Comparison of ENCODE assay signal across 1 cellular context in the genomic region with DNA sequence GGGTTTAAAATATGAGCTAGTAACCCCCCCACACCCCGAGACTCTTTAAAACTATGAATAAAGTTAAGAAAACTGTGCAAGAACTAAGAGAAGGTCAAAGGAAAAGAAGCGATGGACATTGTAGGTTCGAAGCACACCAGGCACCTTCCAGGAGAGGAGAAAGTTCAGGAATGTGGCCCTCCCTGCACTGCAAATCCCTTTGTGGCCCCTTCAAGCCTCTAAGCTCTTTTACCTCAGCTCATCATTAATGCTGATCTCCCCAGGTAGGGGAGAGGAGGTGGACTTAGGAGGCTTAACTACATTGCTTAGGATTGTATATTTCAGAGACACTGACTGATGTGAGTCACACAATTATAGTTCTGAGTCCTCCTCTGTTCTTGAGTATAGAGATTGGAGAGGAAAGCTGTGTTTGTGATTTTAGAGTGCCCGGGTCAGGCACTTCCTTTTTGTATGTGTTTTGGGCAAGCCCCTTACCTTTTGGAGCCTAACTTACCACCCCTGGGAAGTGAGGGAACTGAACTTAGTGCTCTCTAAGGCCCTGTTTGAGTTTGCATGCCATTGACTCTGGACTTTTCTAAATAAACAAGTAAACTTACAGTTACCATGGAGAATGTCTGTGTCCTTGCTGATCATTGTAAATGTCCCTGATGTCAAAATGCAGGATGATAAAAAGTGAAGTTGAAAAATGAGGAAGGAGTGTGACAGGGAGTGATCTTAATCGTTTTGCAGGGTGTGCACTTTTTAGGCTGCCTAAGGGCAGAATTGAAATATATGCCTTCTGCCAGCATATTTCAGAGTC.
A peak's percentile ranks its signal among the peaks of the same experiment; 100 is the strongest.
TF ChIP-seq lines count a peak whose summit lies in the region.

No MANE protein-coding gene starts in this region.

TF ChIP-seq in K562, 482 proteins besides CTCF, POLR2A, EP300 and RAD21 (continued from another document and continues in another):
- TF ChIP-seq, protein P1, sequence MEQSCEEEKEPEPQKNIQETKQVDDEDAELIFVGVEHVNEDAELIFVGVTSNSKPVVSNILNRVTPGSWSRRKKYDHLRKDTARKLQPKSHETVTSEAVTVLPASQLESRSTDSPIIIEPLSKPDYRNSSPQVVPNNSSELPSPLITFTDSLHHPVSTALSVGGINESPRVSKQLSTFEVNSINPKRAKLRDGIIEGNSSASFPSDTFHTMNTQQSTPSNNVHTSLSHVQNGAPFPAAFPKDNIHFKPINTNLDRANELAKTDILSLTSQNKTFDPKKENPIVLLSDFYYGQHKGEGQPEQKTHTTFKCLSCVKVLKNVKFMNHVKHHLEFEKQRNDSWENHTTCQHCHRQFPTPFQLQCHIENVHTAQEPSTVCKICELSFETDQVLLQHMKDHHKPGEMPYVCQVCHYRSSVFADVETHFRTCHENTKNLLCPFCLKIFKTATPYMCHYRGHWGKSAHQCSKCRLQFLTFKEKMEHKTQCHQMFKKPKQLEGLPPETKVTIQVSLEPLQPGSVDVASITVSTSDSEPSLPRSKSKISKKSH (CRISPR knock-in tag; IDR thresholded peaks at IDR 0.05): no peak
- TF ChIP-seq ZNF316 (IDR thresholded peaks at IDR 0.05) (peak; percentile 93), CBFA2T2 (conservative IDR thresholded peaks at IDR 0.05) (no peak), SMARCE1 (IDR thresholded peaks at IDR 0.05) (0 out of 2 replicates have a peak, but pooled peaks have one; percentile 62), ETS2 (tag; IDR thresholded peaks at IDR 0.05; ENCODE audit: borderline replicate concordance, poor library complexity, severe bottlenecking) (no peak), NONO (IDR thresholded peaks at IDR 0.05; ENCODE audit: low read depth in 2 of 2, low read length in 1 of 2) (no peak), ZNF830 (CRISPR knock-in tag; IDR thresholded peaks at IDR 0.05) (no peak), ARNT (IDR thresholded peaks at IDR 0.05) (no peak), ELF2 (CRISPR knock-in tag; IDR thresholded peaks at IDR 0.05) (no peak), ZKSCAN1 (IDR thresholded peaks at IDR 0.05; ENCODE audit: low read depth, low read length) (no peak), POLR3A (IDR thresholded peaks at IDR 0.05; ENCODE audit: borderline replicate concordance, extremely low read depth, insufficient read depth, insufficient read length) (no peak), GABPB1 (CRISPR knock-in tag; IDR thresholded peaks at IDR 0.05) (no peak), ESRRA (IDR thresholded peaks at IDR 0.05; ENCODE audit: borderline replicate concordance, low read depth) (0 out of 2 replicates have a peak, but pooled peaks have one; percentile 46), ZFPM2 (CRISPR knock-in tag; IDR thresholded peaks at IDR 0.05) (no peak), ZNF347 (CRISPR knock-in tag; IDR thresholded peaks at IDR 0.05; ENCODE audit: low read depth) (no peak), FIP1L1 (IDR thresholded peaks at IDR 0.05; ENCODE audit: low read depth, low read length, poor library complexity, severe bottlenecking) (no peak), KDM1A (IDR thresholded peaks at IDR 0.05) (peak in 1 of 2 experiments; percentile 46; a peak in 2 of 4 replicates), NR2F6 (CRISPR knock-in tag; IDR thresholded peaks at IDR 0.05) (no peak)
- TF ChIP-seq, protein P2, sequence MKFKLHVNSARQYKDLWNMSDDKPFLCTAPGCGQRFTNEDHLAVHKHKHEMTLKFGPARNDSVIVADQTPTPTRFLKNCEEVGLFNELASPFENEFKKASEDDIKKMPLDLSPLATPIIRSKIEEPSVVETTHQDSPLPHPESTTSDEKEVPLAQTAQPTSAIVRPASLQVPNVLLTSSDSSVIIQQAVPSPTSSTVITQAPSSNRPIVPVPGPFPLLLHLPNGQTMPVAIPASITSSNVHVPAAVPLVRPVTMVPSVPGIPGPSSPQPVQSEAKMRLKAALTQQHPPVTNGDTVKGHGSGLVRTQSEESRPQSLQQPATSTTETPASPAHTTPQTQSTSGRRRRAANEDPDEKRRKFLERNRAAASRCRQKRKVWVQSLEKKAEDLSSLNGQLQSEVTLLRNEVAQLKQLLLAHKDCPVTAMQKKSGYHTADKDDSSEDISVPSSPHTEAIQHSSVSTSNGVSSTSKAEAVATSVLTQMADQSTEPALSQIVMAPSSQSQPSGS (CRISPR knock-in tag; IDR thresholded peaks at IDR 0.05): no peak
- TF ChIP-seq, protein P3, sequence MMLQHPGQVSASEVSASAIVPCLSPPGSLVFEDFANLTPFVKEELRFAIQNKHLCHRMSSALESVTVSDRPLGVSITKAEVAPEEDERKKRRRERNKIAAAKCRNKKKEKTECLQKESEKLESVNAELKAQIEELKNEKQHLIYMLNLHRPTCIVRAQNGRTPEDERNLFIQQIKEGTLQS (IDR thresholded peaks at IDR 0.05): peak; percentile 54
- TF ChIP-seq, protein P3 (CRISPR knock-in tag; conservative IDR thresholded peaks at IDR 0.05): no peak
- TF ChIP-seq, protein P4, sequence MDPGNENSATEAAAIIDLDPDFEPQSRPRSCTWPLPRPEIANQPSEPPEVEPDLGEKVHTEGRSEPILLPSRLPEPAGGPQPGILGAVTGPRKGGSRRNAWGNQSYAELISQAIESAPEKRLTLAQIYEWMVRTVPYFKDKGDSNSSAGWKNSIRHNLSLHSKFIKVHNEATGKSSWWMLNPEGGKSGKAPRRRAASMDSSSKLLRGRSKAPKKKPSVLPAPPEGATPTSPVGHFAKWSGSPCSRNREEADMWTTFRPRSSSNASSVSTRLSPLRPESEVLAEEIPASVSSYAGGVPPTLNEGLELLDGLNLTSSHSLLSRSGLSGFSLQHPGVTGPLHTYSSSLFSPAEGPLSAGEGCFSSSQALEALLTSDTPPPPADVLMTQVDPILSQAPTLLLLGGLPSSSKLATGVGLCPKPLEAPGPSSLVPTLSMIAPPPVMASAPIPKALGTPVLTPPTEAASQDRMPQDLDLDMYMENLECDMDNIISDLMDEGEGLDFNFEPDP (CRISPR knock-in tag; IDR thresholded peaks at IDR 0.05): no peak
- TF ChIP-seq, protein P5, sequence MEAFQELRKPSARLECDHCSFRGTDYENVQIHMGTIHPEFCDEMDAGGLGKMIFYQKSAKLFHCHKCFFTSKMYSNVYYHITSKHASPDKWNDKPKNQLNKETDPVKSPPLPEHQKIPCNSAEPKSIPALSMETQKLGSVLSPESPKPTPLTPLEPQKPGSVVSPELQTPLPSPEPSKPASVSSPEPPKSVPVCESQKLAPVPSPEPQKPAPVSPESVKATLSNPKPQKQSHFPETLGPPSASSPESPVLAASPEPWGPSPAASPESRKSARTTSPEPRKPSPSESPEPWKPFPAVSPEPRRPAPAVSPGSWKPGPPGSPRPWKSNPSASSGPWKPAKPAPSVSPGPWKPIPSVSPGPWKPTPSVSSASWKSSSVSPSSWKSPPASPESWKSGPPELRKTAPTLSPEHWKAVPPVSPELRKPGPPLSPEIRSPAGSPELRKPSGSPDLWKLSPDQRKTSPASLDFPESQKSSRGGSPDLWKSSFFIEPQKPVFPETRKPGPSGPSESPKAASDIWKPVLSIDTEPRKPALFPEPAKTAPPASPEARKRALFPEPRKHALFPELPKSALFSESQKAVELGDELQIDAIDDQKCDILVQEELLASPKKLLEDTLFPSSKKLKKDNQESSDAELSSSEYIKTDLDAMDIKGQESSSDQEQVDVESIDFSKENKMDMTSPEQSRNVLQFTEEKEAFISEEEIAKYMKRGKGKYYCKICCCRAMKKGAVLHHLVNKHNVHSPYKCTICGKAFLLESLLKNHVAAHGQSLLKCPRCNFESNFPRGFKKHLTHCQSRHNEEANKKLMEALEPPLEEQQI (IDR thresholded peaks at IDR 0.05): peak; percentile 22; the same call in 1 of the 2 replicates
- TF ChIP-seq, protein P6, sequence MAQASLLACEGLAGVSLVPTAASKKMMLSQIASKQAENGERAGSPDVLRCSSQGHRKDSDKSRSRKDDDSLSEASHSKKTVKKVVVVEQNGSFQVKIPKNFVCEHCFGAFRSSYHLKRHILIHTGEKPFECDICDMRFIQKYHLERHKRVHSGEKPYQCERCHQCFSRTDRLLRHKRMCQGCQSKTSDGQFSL (CRISPR knock-in tag; IDR thresholded peaks at IDR 0.05): no peak
- TF ChIP-seq, protein P6 (tag; IDR thresholded peaks at IDR 0.05): no peak
- TF ChIP-seq, protein P7, sequence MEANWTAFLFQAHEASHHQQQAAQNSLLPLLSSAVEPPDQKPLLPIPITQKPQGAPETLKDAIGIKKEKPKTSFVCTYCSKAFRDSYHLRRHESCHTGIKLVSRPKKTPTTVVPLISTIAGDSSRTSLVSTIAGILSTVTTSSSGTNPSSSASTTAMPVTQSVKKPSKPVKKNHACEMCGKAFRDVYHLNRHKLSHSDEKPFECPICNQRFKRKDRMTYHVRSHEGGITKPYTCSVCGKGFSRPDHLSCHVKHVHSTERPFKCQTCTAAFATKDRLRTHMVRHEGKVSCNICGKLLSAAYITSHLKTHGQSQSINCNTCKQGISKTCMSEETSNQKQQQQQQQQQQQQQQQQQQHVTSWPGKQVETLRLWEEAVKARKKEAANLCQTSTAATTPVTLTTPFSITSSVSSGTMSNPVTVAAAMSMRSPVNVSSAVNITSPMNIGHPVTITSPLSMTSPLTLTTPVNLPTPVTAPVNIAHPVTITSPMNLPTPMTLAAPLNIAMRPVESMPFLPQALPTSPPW (CRISPR knock-in tag; IDR thresholded peaks at IDR 0.05): 0 out of 2 replicates have a peak, but pooled peaks have one; percentile 42
- TF ChIP-seq, protein P8, sequence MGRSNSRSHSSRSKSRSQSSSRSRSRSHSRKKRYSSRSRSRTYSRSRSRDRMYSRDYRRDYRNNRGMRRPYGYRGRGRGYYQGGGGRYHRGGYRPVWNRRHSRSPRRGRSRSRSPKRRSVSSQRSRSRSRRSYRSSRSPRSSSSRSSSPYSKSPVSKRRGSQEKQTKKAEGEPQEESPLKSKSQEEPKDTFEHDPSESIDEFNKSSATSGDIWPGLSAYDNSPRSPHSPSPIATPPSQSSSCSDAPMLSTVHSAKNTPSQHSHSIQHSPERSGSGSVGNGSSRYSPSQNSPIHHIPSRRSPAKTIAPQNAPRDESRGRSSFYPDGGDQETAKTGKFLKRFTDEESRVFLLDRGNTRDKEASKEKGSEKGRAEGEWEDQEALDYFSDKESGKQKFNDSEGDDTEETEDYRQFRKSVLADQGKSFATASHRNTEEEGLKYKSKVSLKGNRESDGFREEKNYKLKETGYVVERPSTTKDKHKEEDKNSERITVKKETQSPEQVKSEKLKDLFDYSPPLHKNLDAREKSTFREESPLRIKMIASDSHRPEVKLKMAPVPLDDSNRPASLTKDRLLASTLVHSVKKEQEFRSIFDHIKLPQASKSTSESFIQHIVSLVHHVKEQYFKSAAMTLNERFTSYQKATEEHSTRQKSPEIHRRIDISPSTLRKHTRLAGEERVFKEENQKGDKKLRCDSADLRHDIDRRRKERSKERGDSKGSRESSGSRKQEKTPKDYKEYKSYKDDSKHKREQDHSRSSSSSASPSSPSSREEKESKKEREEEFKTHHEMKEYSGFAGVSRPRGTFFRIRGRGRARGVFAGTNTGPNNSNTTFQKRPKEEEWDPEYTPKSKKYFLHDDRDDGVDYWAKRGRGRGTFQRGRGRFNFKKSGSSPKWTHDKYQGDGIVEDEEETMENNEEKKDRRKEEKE (IDR thresholded peaks at IDR 0.05; ENCODE audit: borderline replicate concordance in 1 of 2, control insufficient read depth in 1 of 2, low read depth in 2 of 2, low read length in 1 of 2): no peak
- TF ChIP-seq, protein P9, sequence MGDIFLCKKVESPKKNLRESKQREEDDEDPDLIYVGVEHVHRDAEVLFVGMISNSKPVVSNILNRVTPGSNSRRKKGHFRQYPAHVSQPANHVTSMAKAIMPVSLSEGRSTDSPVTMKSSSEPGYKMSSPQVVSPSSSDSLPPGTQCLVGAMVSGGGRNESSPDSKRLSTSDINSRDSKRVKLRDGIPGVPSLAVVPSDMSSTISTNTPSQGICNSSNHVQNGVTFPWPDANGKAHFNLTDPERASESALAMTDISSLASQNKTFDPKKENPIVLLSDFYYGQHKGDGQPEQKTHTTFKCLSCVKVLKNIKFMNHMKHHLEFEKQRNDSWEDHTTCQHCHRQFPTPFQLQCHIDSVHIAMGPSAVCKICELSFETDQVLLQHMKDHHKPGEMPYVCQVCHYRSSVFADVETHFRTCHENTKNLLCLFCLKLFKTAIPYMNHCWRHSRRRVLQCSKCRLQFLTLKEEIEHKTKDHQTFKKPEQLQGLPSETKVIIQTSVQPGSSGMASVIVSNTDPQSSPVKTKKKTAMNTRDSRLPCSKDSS (IDR thresholded peaks at IDR 0.05; ENCODE audit: low read depth, partially characterized antibody): no peak
- TF ChIP-seq, protein P10, sequence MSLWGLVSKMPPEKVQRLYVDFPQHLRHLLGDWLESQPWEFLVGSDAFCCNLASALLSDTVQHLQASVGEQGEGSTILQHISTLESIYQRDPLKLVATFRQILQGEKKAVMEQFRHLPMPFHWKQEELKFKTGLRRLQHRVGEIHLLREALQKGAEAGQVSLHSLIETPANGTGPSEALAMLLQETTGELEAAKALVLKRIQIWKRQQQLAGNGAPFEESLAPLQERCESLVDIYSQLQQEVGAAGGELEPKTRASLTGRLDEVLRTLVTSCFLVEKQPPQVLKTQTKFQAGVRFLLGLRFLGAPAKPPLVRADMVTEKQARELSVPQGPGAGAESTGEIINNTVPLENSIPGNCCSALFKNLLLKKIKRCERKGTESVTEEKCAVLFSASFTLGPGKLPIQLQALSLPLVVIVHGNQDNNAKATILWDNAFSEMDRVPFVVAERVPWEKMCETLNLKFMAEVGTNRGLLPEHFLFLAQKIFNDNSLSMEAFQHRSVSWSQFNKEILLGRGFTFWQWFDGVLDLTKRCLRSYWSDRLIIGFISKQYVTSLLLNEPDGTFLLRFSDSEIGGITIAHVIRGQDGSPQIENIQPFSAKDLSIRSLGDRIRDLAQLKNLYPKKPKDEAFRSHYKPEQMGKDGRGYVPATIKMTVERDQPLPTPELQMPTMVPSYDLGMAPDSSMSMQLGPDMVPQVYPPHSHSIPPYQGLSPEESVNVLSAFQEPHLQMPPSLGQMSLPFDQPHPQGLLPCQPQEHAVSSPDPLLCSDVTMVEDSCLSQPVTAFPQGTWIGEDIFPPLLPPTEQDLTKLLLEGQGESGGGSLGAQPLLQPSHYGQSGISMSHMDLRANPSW (CRISPR knock-in tag; IDR thresholded peaks at IDR 0.05): no peak
- TF ChIP-seq, protein P11, sequence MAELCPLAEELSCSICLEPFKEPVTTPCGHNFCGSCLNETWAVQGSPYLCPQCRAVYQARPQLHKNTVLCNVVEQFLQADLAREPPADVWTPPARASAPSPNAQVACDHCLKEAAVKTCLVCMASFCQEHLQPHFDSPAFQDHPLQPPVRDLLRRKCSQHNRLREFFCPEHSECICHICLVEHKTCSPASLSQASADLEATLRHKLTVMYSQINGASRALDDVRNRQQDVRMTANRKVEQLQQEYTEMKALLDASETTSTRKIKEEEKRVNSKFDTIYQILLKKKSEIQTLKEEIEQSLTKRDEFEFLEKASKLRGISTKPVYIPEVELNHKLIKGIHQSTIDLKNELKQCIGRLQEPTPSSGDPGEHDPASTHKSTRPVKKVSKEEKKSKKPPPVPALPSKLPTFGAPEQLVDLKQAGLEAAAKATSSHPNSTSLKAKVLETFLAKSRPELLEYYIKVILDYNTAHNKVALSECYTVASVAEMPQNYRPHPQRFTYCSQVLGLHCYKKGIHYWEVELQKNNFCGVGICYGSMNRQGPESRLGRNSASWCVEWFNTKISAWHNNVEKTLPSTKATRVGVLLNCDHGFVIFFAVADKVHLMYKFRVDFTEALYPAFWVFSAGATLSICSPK (IDR thresholded peaks at IDR 0.05; ENCODE audit: borderline replicate concordance): no peak
